20 cellular contexts compared by ENCODE assay signal in genomic region chr1:223422911-223423310, GRCh38. TPM values are rescaled to one million over a fixed set of nuclear protein-coding genes. Genes with fewer than 3 reads are reported as not detected.
DNase-seq lines count a peak whose midpoint lies in the region; ATAC-seq and TF ChIP-seq lines count a peak whose summit lies in the region.
"Had no signal": no experiment of that assay in that cellular context is flagged by ENCODE, and none has a peak within 500 bp of the region (broad histone marks: within the 10 kb centered on the region; RNA-seq: fewer than 3 reads in every experiment).

No MANE protein-coding gene starts in this region.

- CTCF ChIA-PET in Calu3 (lab: Charles Lee) = no interaction called here
- CTCF ChIA-PET in PC-9 (lab: Charles Lee) = no interaction called here

- no peak overlapping the region for H3K4me3 Mint-ChIP-seq in Calu3 (ENCODE audit: low read depth, unreplicated experiment)
- H3K4me3 Mint-ChIP-seq: CD4-positive, alpha-beta memory T cell; GM23338; H9; HFFc6 had no signal

- H3K27ac ChIP-seq in right lobe of liver (no peak overlapping the region), PC-9 (no peak overlapping the region)

- TF ChIP-seq CTCF in Calu3 (IDR thresholded peaks at IDR 0.05; ENCODE audit: unreplicated experiment) (no peak), right lobe of liver (IDR thresholded peaks at IDR 0.05) (no peak), PC-9 (conservative IDR thresholded peaks at IDR 0.05) (no peak)

- TF ChIP-seq POLR2A in right lobe of liver (IDR thresholded peaks at IDR 0.05) = no peak

- H3K27me3 Mint-ChIP-seq in Calu3 (ENCODE audit: unreplicated experiment) = no peaks in the 10 kb centered on the region

- no TSS peak for BruUV-seq in Calu3 (replicated peaks; lab: Mats Ljungman, UMichigan)
- BruUV-seq in PC-9 (replicated peaks; lab: Mats Ljungman, UMichigan) = no TSS peak

- H3K27me3 ChIP-seq in right lobe of liver (no peaks in the 10 kb centered on the region), PC-9 (ENCODE audit: insufficient read depth, low read depth) (no peaks in the 10 kb centered on the region)

- H3K4me3 ChIP-seq in right lobe of liver = no peak overlapping the region
- no peak overlapping the region for H3K4me3 ChIP-seq in PC-9
- H3K4me3 ChIP-seq: GM23338 had no signal

- H3K4me1 ChIP-seq in right lobe of liver (peaks cover 0 to 14% (median under 1%) of the 10 kb centered on the region in 4 donors), PC-9 (replicated peaks; ENCODE audit: insufficient read depth) (0 out of 2 replicates have a peak, but pooled peaks cover 4% of the 10 kb centered on the region)

- H3K9me3 ChIP-seq in right lobe of liver (no peaks in the 10 kb centered on the region), PC-9 (ENCODE audit: insufficient read depth, low read depth) (no peaks in the 10 kb centered on the region)

- no peak overlapping the region for H2AFZ ChIP-seq in PC-9
- H2AFZ ChIP-seq: GM23338 had no signal

- H3K9me2 ChIP-seq in PC-9 (ENCODE audit: insufficient read depth) = no peaks in the 10 kb centered on the region

- peak overlapping the region; percentile 59 for H3K27ac Mint-ChIP-seq in Calu3 (ENCODE audit: unreplicated experiment)
- H3K27ac Mint-ChIP-seq: CD4-positive, alpha-beta memory T cell; GM23338; H9 had no signal

- H4K20me1 ChIP-seq in PC-9 (ENCODE audit: insufficient read depth) = no peaks in the 10 kb centered on the region

- no peaks in the 10 kb centered on the region for H3K36me3 Mint-ChIP-seq in Calu3 (ENCODE audit: insufficient read depth, unreplicated experiment)
- H3K36me3 Mint-ChIP-seq: CD4-positive, alpha-beta memory T cell had no signal

- H3K79me2 ChIP-seq in PC-9 (ENCODE audit: low read depth) = no peaks in the 10 kb centered on the region

- no peaks in the 10 kb centered on the region for H3K36me3 ChIP-seq in right lobe of liver
- H3K36me3 ChIP-seq in PC-9 (ENCODE audit: low read depth) = no peaks in the 10 kb centered on the region

- H3K4me2 ChIP-seq in PC-9 = no peak overlapping the region
- H3K4me2 ChIP-seq: GM23338 had no signal

- no peaks in the 10 kb centered on the region for H3F3A ChIP-seq in PC-9 (ENCODE audit: insufficient read depth, low read depth)

- peak; percentile 42 to 72 (median 52) for ATAC-seq in right lobe of liver
- ATAC-seq: GM23338, HCT116 had no signal

- no peaks in the 10 kb centered on the region for H3K9me3 Mint-ChIP-seq in Calu3 (ENCODE audit: low read depth, unreplicated experiment)
- H3K9me3 Mint-ChIP-seq: CD4-positive, alpha-beta memory T cell; GM23338; H9; HFFc6 had no signal

- POLR2A ChIA-PET in PC-9 (lab: Charles Lee; ENCODE audit: unreplicated experiment) = no interaction called here

- H3K4me1 Mint-ChIP-seq in Calu3 (ENCODE audit: low read depth, unreplicated experiment) = peaks cover 28% of the 10 kb centered on the region

- WGBS in right lobe of liver (ENCODE audit: insufficient coverage, low coverage, low lambda C conversion rate, missing lambda C conversion rate) = 20% methylated on average over 1 of the region's 1 CpG

- no peak for DNase-seq in Calu3
- DNase-seq in HuH-7 (ENCODE audit: low spot score) = peak; percentile 23
- no peak for DNase-seq in right lobe of liver
- DNase-seq in islet precursor cell = no peak
- no peak for DNase-seq in PC-9
- DNase-seq in NCI-H226 = no peak
- DNase-seq: C1 segment of cervical spinal cord; CD4-positive, alpha-beta memory T cell; COR-L47; DMS 273 treated with DMSO at 0.1 percent for 48 hours; DMS79; EL; GDM1; H9; HFFc6 had no signal

- intact Hi-C loops in Calu3 (cut with micrococcal nuclease; ENCODE audit: unreplicated experiment) (no loop called here), right lobe of liver (cut with DNase I) (no loop called here), PC-9 (cut with micrococcal nuclease; ENCODE audit: unreplicated experiment) (no loop called here)

RNA-seq across cellular contexts. Expression of gene CCDC185, which starts 29.7 kb away (rescaled TPM):
- total RNA-seq in Calu3 (2022) = 0.17 TPM in 1 of 2 replicates, not detected in the other
- not detected for total RNA-seq in right lobe of liver
- total RNA-seq in PC-9 (2021) = not detected in 2 replicates
- total RNA-seq: A172; A673; CD4-positive, alpha-beta memory T cell; H4; H9; HFFc6 had no signal

RNA-seq across cellular contexts. Expression of gene SUSD4, which starts 58.9 kb away (rescaled TPM):
- total RNA-seq in Calu3 (2022) (7.2 and 9.7 TPM in 2 replicates), right lobe of liver (1 to 10 TPM; 1.3 to 5.9 (median 2.8) TPM), PC-9 (2021) (2.0 and 3.2 TPM in 2 replicates)
- total RNA-seq: A172, A673 had no signal
